ENCODE assay signal across 1 cellular context in genomic region chr9:35749515-35750255, GRCh38.
TF ChIP-seq lines count a peak whose summit lies in the region.

No MANE protein-coding gene starts in this region.

TF ChIP-seq in HEK293, 187 proteins besides CTCF, POLR2A, EP300 and RAD21 (continued from another document):
- TF ChIP-seq ZNF776 (tag by site-specific recombination; IDR thresholded peaks at IDR 0.05; ENCODE audit: borderline replicate concordance) (no peak), PATZ1 (tag by site-specific recombination; IDR thresholded peaks at IDR 0.05) (peak; percentile 54; the same call in 1 of the 2 replicates), ZFP37 (tag by site-specific recombination; IDR thresholded peaks at IDR 0.05) (no peak), SP2 (tag by site-specific recombination; IDR thresholded peaks at IDR 0.05) (peak; percentile 25), ZBTB10 (tag by site-specific recombination; IDR thresholded peaks at IDR 0.05) (peak; percentile 38; the same call in 1 of the 2 replicates), OSR2 (tag by site-specific recombination; IDR thresholded peaks at IDR 0.05) (no peak), REST (tag by site-specific recombination; IDR thresholded peaks at IDR 0.05) (0 out of 2 replicates have a peak, but pooled peaks have one; percentile 12), KLF8 (tag by site-specific recombination; IDR thresholded peaks at IDR 0.05) (0 out of 2 replicates have a peak, but pooled peaks have one; percentile 9), ZNF184 (tag by site-specific recombination; IDR thresholded peaks at IDR 0.05) (no peak), ZNF223 (tag by site-specific recombination; IDR thresholded peaks at IDR 0.05) (no peak), ZNF837 (tag by site-specific recombination; IDR thresholded peaks at IDR 0.05) (no peak), ZBTB48 (tag by site-specific recombination; IDR thresholded peaks at IDR 0.05) (peak; percentile 15; the same call in 1 of the 2 replicates), ZNF621 (tag by site-specific recombination; IDR thresholded peaks at IDR 0.05) (no peak), ZIC2 (tag by site-specific recombination; IDR thresholded peaks at IDR 0.05) (0 out of 2 replicates have a peak, but pooled peaks have one; percentile 3), KLF1 (tag by site-specific recombination; IDR thresholded peaks at IDR 0.05) (peak; percentile 44; the same call in 1 of the 2 replicates), ZNF426 (tag by site-specific recombination; IDR thresholded peaks at IDR 0.05) (no peak)
